8 cellular contexts compared by ENCODE assay signal in genomic region chr11:30128269-30128932, GRCh38.
DNase-seq lines count a peak whose midpoint lies in the region; ATAC-seq and TF ChIP-seq lines count a peak whose summit lies in the region.

No MANE protein-coding gene starts in this region.

- no peaks in the 10 kb centered on the region for H3K9me2 ChIP-seq in Karpas-422 (replicated peaks; ENCODE audit: insufficient read depth, low read length)

- no peaks in the 10 kb centered on the region for H3K36me3 ChIP-seq in Karpas-422 (ENCODE audit: insufficient read depth, low read length)
- H3K36me3 ChIP-seq in body of pancreas (replicated peaks in 1 of 2; ENCODE audit: insufficient read depth in 1 of 2, low read depth in 2 of 2), result no peaks in the 10 kb centered on the region
- no peaks in the 10 kb centered on the region for H3K36me3 ChIP-seq in gastrocnemius medialis
- no peaks in the 10 kb centered on the region for H3K36me3 ChIP-seq in Peyer's patch

- no peak overlapping the region for H3K4me2 ChIP-seq in Karpas-422 (ENCODE audit: low read depth, low read length, poor library complexity, severe bottlenecking)

- no peak overlapping the region for H2AFZ ChIP-seq in Karpas-422 (ENCODE audit: low read length)

- H4K20me1 ChIP-seq in Karpas-422 (ENCODE audit: insufficient read depth, low read depth, low read length), result no peaks in the 10 kb centered on the region

- ATAC-seq in body of pancreas (no peak), gastrocnemius medialis (no peak), GM21717 (IDR thresholded peaks at IDR 0.05; ENCODE audit: unreplicated experiment) (no peak)

- H3K27me3 ChIP-seq in Karpas-422 (ENCODE audit: low read length) (no peaks in the 10 kb centered on the region), body of pancreas (no peaks in the 10 kb centered on the region), gastrocnemius medialis (no peaks in the 10 kb centered on the region), Peyer's patch (no peaks in the 10 kb centered on the region)

- TF ChIP-seq CTCF in body of pancreas (IDR thresholded peaks at IDR 0.05), result peak in 6 of 7 experiments; percentile 36 to 57 (median 52)
- no peak for TF ChIP-seq CTCF in gastrocnemius medialis (IDR thresholded peaks at IDR 0.05 in 4 of 5, conservative IDR thresholded peaks at IDR 0.05 in 1 of 5)
- TF ChIP-seq CTCF in Peyer's patch (IDR thresholded peaks at IDR 0.05), result peak in 2 of 6 experiments; percentile 16 to 35

- no peaks in the 10 kb centered on the region for H3K79me2 ChIP-seq in Karpas-422 (ENCODE audit: low read length)

- H3K9me3 ChIP-seq in Karpas-422 (ENCODE audit: low read length), result no peaks in the 10 kb centered on the region
- peaks cover 0 to 3% (median 0%) of the 10 kb centered on the region in 3 donors for H3K9me3 ChIP-seq in body of pancreas
- no peaks in the 10 kb centered on the region for H3K9me3 ChIP-seq in gastrocnemius medialis
- no peaks in the 10 kb centered on the region for H3K9me3 ChIP-seq in Peyer's patch

- TF ChIP-seq POLR2A in body of pancreas (IDR thresholded peaks at IDR 0.05) (no peak), gastrocnemius medialis (IDR thresholded peaks at IDR 0.05) (no peak), Peyer's patch (IDR thresholded peaks at IDR 0.05) (no peak)

- intact Hi-C loops in body of pancreas (cut with DNase I) (no loop called here), gastrocnemius medialis (cut with DNase I; ENCODE audit: low total_unique reads) (no loop called here)

- DNase-seq in NCI-H2196 (lab: John Stamatoyannopoulos, UW; ENCODE audit: unreplicated experiment), result peak; percentile 22
- DNase-seq in NCI-H2196 treated with DMSO at 0.1 percent for 48 hours (lab: John Stamatoyannopoulos, UW; ENCODE audit: unreplicated experiment), result no peak
- DNase-seq in Karpas-422, result peak; percentile 57
- peak in 3 of 4 donors; percentile 11 to 25 (median 15) for DNase-seq in body of pancreas
- peak; percentile 55 for DNase-seq in medulla oblongata (ENCODE audit: extremely low spot score)
- no peak for DNase-seq in gastrocnemius medialis
- no peak for DNase-seq in Peyer's patch

- WGBS in body of pancreas, 2 donors, result 32 to 34% methylated on average over 3 of the region's 3 CpGs

- no peak overlapping the region for H3K9ac ChIP-seq in Karpas-422 (ENCODE audit: low read length)

- H3K4me3 ChIP-seq in Karpas-422 (ENCODE audit: low read length), result no peak overlapping the region
- H3K4me3 ChIP-seq in body of pancreas, result no peak overlapping the region
- H3K4me3 ChIP-seq in gastrocnemius medialis, result no peak overlapping the region
- no peak overlapping the region for H3K4me3 ChIP-seq in Peyer's patch

- H3K27ac ChIP-seq in Karpas-422 (ENCODE audit: low read length) (no peak overlapping the region), body of pancreas (no peak overlapping the region), gastrocnemius medialis (no peak overlapping the region), Peyer's patch (no peak overlapping the region)

- in situ Hi-C loops in gastrocnemius medialis (cut with MboI; ENCODE audit: low sequenced_read_pairs in 4 of 4), result no loop called here

- H3K4me1 ChIP-seq in Karpas-422 (ENCODE audit: low read length), result no peaks in the 10 kb centered on the region
- H3K4me1 ChIP-seq in body of pancreas, result no peaks in the 10 kb centered on the region
- H3K4me1 ChIP-seq in gastrocnemius medialis, result no peaks in the 10 kb centered on the region
- no peaks in the 10 kb centered on the region for H3K4me1 ChIP-seq in Peyer's patch

Comparison
In these comparisons a context has a peak if more than half of its experiments do, and no peak if none do; other contexts are left out.
1. DNase-seq: peak in NCI-H2196 (single experiment), Karpas-422 (single experiment), body of pancreas (3 of 4) and medulla oblongata (single experiment); none in NCI-H2196 treated with DMSO at 0.1 percent for 48 hours (single experiment), gastrocnemius medialis (0 of 2) and Peyer's patch (0 of 3).
2. CTCF ChIP-seq: peak in body of pancreas (6 of 7); none in gastrocnemius medialis (0 of 5).